ENCODE assay signal across 23 cellular contexts in the genomic region with DNA sequence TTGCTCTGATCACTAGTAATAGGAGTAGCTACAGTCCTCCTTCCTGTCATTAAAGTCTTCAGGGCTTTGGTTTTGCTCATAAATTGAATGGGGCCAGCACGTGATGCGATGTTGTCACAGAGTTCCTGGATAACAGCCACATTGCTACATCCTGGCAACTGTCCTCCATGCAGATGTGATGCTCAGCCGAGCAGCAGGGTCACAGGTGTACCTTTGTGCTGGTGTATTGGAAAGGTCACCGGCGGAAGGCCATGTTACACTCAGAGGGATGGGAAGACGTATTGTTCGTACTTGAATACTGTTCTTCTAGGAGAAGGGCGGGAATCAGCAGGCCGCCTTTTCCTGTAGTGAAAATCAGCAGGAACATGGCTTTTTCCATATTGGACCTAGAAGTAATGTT.
A peak's percentile ranks its signal among the peaks of the same experiment; 100 is the strongest.
DNase-seq lines count a peak whose midpoint lies in the region; ATAC-seq, FAIRE-seq and TF ChIP-seq lines count a peak whose summit lies in the region.
"Had no signal": no experiment of that assay in that cellular context is flagged by ENCODE, and none has a peak within 500 bp of the region (broad histone marks: within the 10 kb centered on the region; RNA-seq: fewer than 3 reads in every experiment).

No MANE protein-coding gene starts in this region.

- no peak overlapping the region for H2AK9ac ChIP-seq in IMR-90 (replicated peaks; ENCODE audit: low read depth, low read length, poor library complexity)

- peaks cover 2% of the 10 kb centered on the region for H3K9me3 Mint-ChIP-seq in astrocyte (ENCODE audit: unreplicated experiment)
- H3K9me3 Mint-ChIP-seq in activated CD4-positive, alpha-beta memory T cell treated with anti-CD3 and anti-CD28 coated beads, Interleukin-2, amount 10 ng/mL, durations not matched to agents 7 days and 5 days: peaks cover 3% of the 10 kb centered on the region

- peak overlapping the region; percentile 69 for H3K4ac ChIP-seq in IMR-90 (ENCODE audit: low read depth, low read length)

- ATAC-seq in IMR-90 (ENCODE audit: low read depth): no peak

- BruUV-seq in IMR-90 (replicated peaks; lab: Mats Ljungman, UMichigan): no TSS peak

- no peak for FAIRE-seq in astrocyte (lab: Jason Lieb, UNC)
- FAIRE-seq: GM12891, RCC 7860 had no signal

- H3K18ac ChIP-seq in IMR-90 (ENCODE audit: low read depth, low read length): no peak overlapping the region

- H2BK120ac ChIP-seq in IMR-90 (ENCODE audit: low read depth, low read length): peak overlapping the region; percentile 40; the same call in 1 of the 2 replicates

- no peak overlapping the region for H3K23ac ChIP-seq in IMR-90 (ENCODE audit: low read depth, low read length)

- dilution Hi-C loops in IMR-90 (cut with HindIII; ENCODE audit: low sequenced_read_pairs, unreplicated experiment): no loop called here

- CTCF ChIA-PET in IMR-90 (lab: Yijun Ruan, JAX): interaction anchor here (0.6 kb wide), 1 partner anchor 35 kb away, joined by 5 read pairs; no protein-coding TSS in a partner anchor
- CTCF ChIA-PET in activated CD4-positive, alpha-beta memory T cell treated with anti-CD3 and anti-CD28 coated beads, Interleukin-2, amount 10 ng/mL, durations not matched to agents 7 days and 5 days (lab: Charles Lee): no interaction called here

- H3K79me1 ChIP-seq in IMR-90 (ENCODE audit: low read depth in 1 of 2, low read length in 2 of 2): no peaks in the 10 kb centered on the region

- WGBS in IMR-90 (ENCODE audit: extremely low coverage in 2 of 2, insufficient read length in 1 of 2), 2 experiments: no CpG with 5 or more reads among the region's 9 CpGs

- H3K56ac ChIP-seq in IMR-90 (ENCODE audit: extremely low read depth, insufficient read depth, low read length): no peak overlapping the region

- H2BK5ac ChIP-seq in IMR-90 (ENCODE audit: low read depth, low read length, poor library complexity, severe bottlenecking): no peak overlapping the region

- H3K9me3 ChIP-seq in IMR-90 (ENCODE audit: control insufficient read depth, insufficient read depth, low read length) (no peaks in the 10 kb centered on the region), astrocyte (ENCODE audit: insufficient read depth, low read depth, low read length) (no peaks in the 10 kb centered on the region)

- H3K4me1 ChIP-seq in IMR-90 (ENCODE audit: control insufficient read depth, insufficient read depth, low read length) (peaks cover 3% of the 10 kb centered on the region; the same call in 1 of the 2 replicates), astrocyte (ENCODE audit: insufficient read depth, low read length) (peaks cover 11% of the 10 kb centered on the region)

- no peak for TF ChIP-seq CTCF in IMR-90 (conservative IDR thresholded peaks at IDR 0.05; ENCODE audit: low read depth, low read length)
- TF ChIP-seq CTCF in astrocyte (IDR thresholded peaks at IDR 0.05; ENCODE audit: insufficient read depth, low read depth, low read length): no peak

- H3K27me3 Mint-ChIP-seq in astrocyte (ENCODE audit: low read depth, unreplicated experiment): no peaks in the 10 kb centered on the region
- H3K27me3 Mint-ChIP-seq in activated CD4-positive, alpha-beta memory T cell treated with anti-CD3 and anti-CD28 coated beads, Interleukin-2, amount 10 ng/mL, durations not matched to agents 7 days and 5 days: no peaks in the 10 kb centered on the region
- H3K27me3 Mint-ChIP-seq: CD4-positive, CD25-positive, alpha-beta regulatory T cell had no signal

- no peak for TF ChIP-seq RAD21 in IMR-90 (IDR thresholded peaks at IDR 0.05; ENCODE audit: low read length)

- no peak overlapping the region for H3K27ac ChIP-seq in IMR-90 (ENCODE audit: insufficient read depth, low read length)
- no peak overlapping the region for H3K27ac ChIP-seq in astrocyte (ENCODE audit: low read depth, low read length)

- H3K4me3 Mint-ChIP-seq in astrocyte (ENCODE audit: unreplicated experiment): no peak overlapping the region
- H3K4me3 Mint-ChIP-seq in activated CD4-positive, alpha-beta memory T cell treated with anti-CD3 and anti-CD28 coated beads, Interleukin-2, amount 10 ng/mL, durations not matched to agents 7 days and 5 days: no peak overlapping the region
- H3K4me3 Mint-ChIP-seq: CD4-positive, CD25-positive, alpha-beta regulatory T cell; H9 had no signal

- no peaks in the 10 kb centered on the region for H3K79me2 ChIP-seq in astrocyte (ENCODE audit: insufficient read depth, low read length)

- H3K36me3 ChIP-seq in IMR-90 (ENCODE audit: control insufficient read depth, insufficient read depth, low read length) (no peaks in the 10 kb centered on the region), astrocyte (ENCODE audit: insufficient read depth, low read length) (no peaks in the 10 kb centered on the region)

- intact Hi-C loops in IMR-90 (cut with micrococcal nuclease): no loop called here

- TF ChIP-seq POLR2A in IMR-90 (IDR thresholded peaks at IDR 0.05; ENCODE audit: low read depth, low read length): no peak

- no peak overlapping the region for H2BK15ac ChIP-seq in IMR-90 (ENCODE audit: low read depth, low read length)

- H3K27ac Mint-ChIP-seq in astrocyte (ENCODE audit: unreplicated experiment): peak overlapping the region; percentile 79
- H3K27ac Mint-ChIP-seq in activated CD4-positive, alpha-beta memory T cell treated with anti-CD3 and anti-CD28 coated beads, Interleukin-2, amount 10 ng/mL, durations not matched to agents 7 days and 5 days: no peak overlapping the region
- H3K27ac Mint-ChIP-seq: CD4-positive, CD25-positive, alpha-beta regulatory T cell; H9 had no signal

- H2BK20ac ChIP-seq in IMR-90 (ENCODE audit: low read depth, low read length): 0 out of 2 replicates have a peak overlapping the region, but pooled peaks have one; percentile 61

- POLR2A ChIA-PET in IMR-90 (lab: Charles Lee; ENCODE audit: unreplicated experiment): no interaction called here
- POLR2A ChIA-PET in activated CD4-positive, alpha-beta memory T cell treated with anti-CD3 and anti-CD28 coated beads, Interleukin-2, amount 10 ng/mL, durations not matched to agents 7 days and 5 days (lab: Charles Lee): no interaction called here

- H2AK5ac ChIP-seq in IMR-90 (ENCODE audit: low read depth, low read length): peak overlapping the region; percentile 35; the same call in 1 of the 2 replicates

- H3K4me3 ChIP-seq in IMR-90 (ENCODE audit: insufficient read depth, low read depth, low read length) (no peak overlapping the region), astrocyte (ENCODE audit: insufficient read depth, low read depth, low read length) (no peak overlapping the region)

- H2AFZ ChIP-seq in IMR-90 (replicated peaks; ENCODE audit: low read length, poor library complexity): no peak overlapping the region
- no peak overlapping the region for H2AFZ ChIP-seq in astrocyte (ENCODE audit: low read depth, low read length)

- H3K9me1 ChIP-seq in IMR-90 (ENCODE audit: insufficient read depth, low read length): no peaks in the 10 kb centered on the region

- H3K4me1 Mint-ChIP-seq in astrocyte (ENCODE audit: low read depth, unreplicated experiment): peaks cover 31% of the 10 kb centered on the region
- no peaks in the 10 kb centered on the region for H3K4me1 Mint-ChIP-seq in activated CD4-positive, alpha-beta memory T cell treated with anti-CD3 and anti-CD28 coated beads, Interleukin-2, amount 10 ng/mL, durations not matched to agents 7 days and 5 days
- H3K4me1 Mint-ChIP-seq: CD4-positive, CD25-positive, alpha-beta regulatory T cell had no signal

- H3K36me3 Mint-ChIP-seq in astrocyte (ENCODE audit: low read depth, unreplicated experiment): no peaks in the 10 kb centered on the region
- H3K36me3 Mint-ChIP-seq in activated CD4-positive, alpha-beta memory T cell treated with anti-CD3 and anti-CD28 coated beads, Interleukin-2, amount 10 ng/mL, durations not matched to agents 7 days and 5 days (ENCODE audit: low read depth): no peaks in the 10 kb centered on the region
- H3K36me3 Mint-ChIP-seq: CD4-positive, CD25-positive, alpha-beta regulatory T cell had no signal

- H4K5ac ChIP-seq in IMR-90 (ENCODE audit: low read depth, low read length): no peak overlapping the region

- H4K20me1 ChIP-seq in IMR-90 (ENCODE audit: insufficient read depth, low read length): no peaks in the 10 kb centered on the region
- no peaks in the 10 kb centered on the region for H4K20me1 ChIP-seq in astrocyte (ENCODE audit: insufficient read depth, low read length)

- H3K27me3 ChIP-seq in IMR-90 (ENCODE audit: control insufficient read depth, insufficient read depth, low read length) (no peaks in the 10 kb centered on the region), astrocyte (ENCODE audit: insufficient read depth, low read length) (no peaks in the 10 kb centered on the region)

- H3K4me2 ChIP-seq in IMR-90 (ENCODE audit: low read depth, low read length): no peak overlapping the region
- no peak overlapping the region for H3K4me2 ChIP-seq in astrocyte (ENCODE audit: low read length)

- no peak overlapping the region for H3K14ac ChIP-seq in IMR-90 (replicated peaks; ENCODE audit: low read depth, low read length)

- no peak overlapping the region for H4K8ac ChIP-seq in IMR-90 (ENCODE audit: low read depth in 2 of 2, low read length in 2 of 2)

- in situ Hi-C loops in IMR-90 (cut with MboI; ENCODE audit: low sequenced_read_pairs): no loop called here

- no peak overlapping the region; the same call in 1 of the 2 replicates for H4K91ac ChIP-seq in IMR-90 (ENCODE audit: insufficient read depth, low read depth, low read length)

- no peak for DNase-seq in IMR-90
- DNase-seq in NCI-H2029 (lab: John Stamatoyannopoulos, UW): peak; percentile 68
- DNase-seq in astrocyte (ENCODE audit: low read depth): no peak
- DNase-seq in left kidney (ENCODE audit: low read depth, low spot score): peak; percentile 21
- DNase-seq in activated CD4-positive, alpha-beta memory T cell treated with anti-CD3 and anti-CD28 coated beads, Interleukin-2, amount 10 ng/mL, durations not matched to agents 7 days and 5 days: no peak
- no peak for DNase-seq in DMS 273 (lab: John Stamatoyannopoulos, UW; ENCODE audit: unreplicated experiment)
- no peak for DNase-seq in NCI-H2227 treated with DMSO at 0.1 percent for 48 hours (lab: John Stamatoyannopoulos, UW)
- DNase-seq: CD4-positive, CD25-positive, alpha-beta regulatory T cell; DMS 273 treated with DMSO at 0.1 percent for 48 hours; DMS79 treated with DMSO at 0.1 percent for 48 hours; H9; KBM-7; MM.1S; NCI-H1048; NCI-H1436; NCI-H187 treated with DMSO at 0.1 percent for 48 hours; NCI-H2171; NCI-H446 treated with DMSO at 0.1 percent for 48 hours; NCI-H526 treated with DMSO at 0.1 percent for 48 hours; SHP77; T-helper 2 cell had no signal

- H3K9ac ChIP-seq in IMR-90 (ENCODE audit: low read depth, low read length) (no peak overlapping the region), astrocyte (ENCODE audit: low read length) (no peak overlapping the region)

TF ChIP-seq in IMR-90, 13 proteins besides CTCF, POLR2A, EP300 and RAD21 (continues in another document):
- TF ChIP-seq CEBPB (IDR thresholded peaks at IDR 0.05; ENCODE audit: low read depth, low read length) (no peak), NFE2L2 (IDR thresholded peaks at IDR 0.05; ENCODE audit: low read depth, low read length) (no peak), BHLHE40 (IDR thresholded peaks at IDR 0.05; ENCODE audit: low read depth, low read length) (no peak), CHD1 (IDR thresholded peaks at IDR 0.05; ENCODE audit: low read depth, low read length) (no peak), MAFK (IDR thresholded peaks at IDR 0.05; ENCODE audit: low read depth, low read length) (no peak)

Comparison
In these comparisons a context has a peak if more than half of its experiments do, and no peak if none do; other contexts are left out.
1. DNase-seq: peak in NCI-H2029 (single experiment) and left kidney (single experiment); none in IMR-90 (single experiment), astrocyte (single experiment), activated CD4-positive, alpha-beta memory T cell treated with anti-CD3 and anti-CD28 coated beads, Interleukin-2, amount 10 ng/mL, durations not matched to agents 7 days and 5 days (single experiment), DMS 273 (single experiment) and NCI-H2227 treated with DMSO at 0.1 percent for 48 hours (single experiment).